9 cellular contexts compared by ENCODE assay signal in the genomic region with DNA sequence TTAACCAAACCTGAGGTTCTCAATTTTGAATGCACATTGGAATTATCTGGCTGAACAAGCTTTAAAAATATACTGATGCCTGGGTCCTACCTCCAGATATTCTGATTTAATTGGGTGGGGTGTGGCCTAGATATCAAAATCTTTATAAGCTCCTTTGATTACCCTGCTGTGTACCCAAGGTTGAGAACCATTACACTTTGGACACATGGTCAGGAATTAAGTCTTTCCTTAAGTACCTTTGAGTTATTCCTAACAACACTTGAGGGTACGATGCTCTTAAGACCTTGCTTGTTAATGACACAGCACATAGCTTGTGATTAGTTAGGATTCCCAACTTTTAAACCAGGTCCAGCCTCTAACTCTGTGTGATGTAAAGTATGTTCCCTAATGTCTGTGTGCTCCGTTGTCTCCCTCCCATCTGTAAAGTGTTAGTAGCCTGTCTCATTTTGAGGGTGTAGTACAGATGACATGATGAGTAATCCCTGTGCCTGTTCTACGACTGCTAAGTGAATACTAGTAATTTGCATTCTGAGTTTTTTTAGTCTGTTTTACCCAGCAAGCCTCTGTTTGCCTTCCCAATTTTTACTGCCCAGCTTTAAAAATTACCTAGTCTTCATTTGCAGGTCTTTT.
DNase-seq lines count a peak whose midpoint lies in the region; ATAC-seq and TF ChIP-seq lines count a peak whose summit lies in the region.
"Had no signal": no experiment of that assay in that cellular context is flagged by ENCODE, and none has a peak within 500 bp of the region (broad histone marks: within the 10 kb centered on the region; RNA-seq: fewer than 3 reads in every experiment).

No MANE protein-coding gene starts in this region.

- CTCF ChIA-PET in CD4-positive, alpha-beta T cell (lab: Charles Lee), result interaction anchor here (1.2 kb wide), 1 partner anchor 21 kb away, joined by 4 read pairs; no protein-coding TSS in a partner anchor

- no peaks in the 10 kb centered on the region for H3K9me2 ChIP-seq in Karpas-422 (replicated peaks; ENCODE audit: insufficient read depth, low read length)

- H3K36me3 Mint-ChIP-seq in CD4-positive, alpha-beta T cell (ENCODE audit: low read depth), result peaks cover 79% of the 10 kb centered on the region

- no peak for TF ChIP-seq CTCF in left ventricle myocardium inferior (IDR thresholded peaks at IDR 0.05; ENCODE audit: borderline replicate concordance)
- TF ChIP-seq CTCF in fibroblast of pulmonary artery (IDR thresholded peaks at IDR 0.05; ENCODE audit: low read length, missing control alignments), result no peak
- no peak for TF ChIP-seq CTCF in CD4-positive, alpha-beta T cell (IDR thresholded peaks at IDR 0.05)

- H3K79me2 ChIP-seq in Karpas-422 (ENCODE audit: low read length), result peaks cover 55% of the 10 kb centered on the region

- no peak for DNase-seq in left ventricle myocardium inferior
- DNase-seq in Right ventricle myocardium superior, result no peak
- peak; percentile 64 for DNase-seq in Karpas-422
- peak; percentile 55 for DNase-seq in fibroblast of pulmonary artery (ENCODE audit: low read depth)
- DNase-seq in CD4-positive, alpha-beta T cell, result no peak
- no peak for DNase-seq in dermis blood vessel endothelial cell
- no peak for DNase-seq in SIG-M5 (lab: John Stamatoyannopoulos, UW)
- DNase-seq: ovary had no signal

- H3K4me1 Mint-ChIP-seq in CD4-positive, alpha-beta T cell (ENCODE audit: low read depth), result peaks cover 44% of the 10 kb centered on the region

- peak overlapping the region; percentile 16; the same call in 1 of the 2 replicates for H3K9ac ChIP-seq in Karpas-422 (ENCODE audit: low read length)

- H3K9me3 Mint-ChIP-seq in CD4-positive, alpha-beta T cell, result no peaks in the 10 kb centered on the region

- no peak for ATAC-seq in Right ventricle myocardium superior (ENCODE audit: poor library complexity)
- no peak for ATAC-seq in CD4-positive, alpha-beta T cell (ENCODE audit: poor library complexity)
- no peak for ATAC-seq in HG03135 (IDR thresholded peaks at IDR 0.05; ENCODE audit: unreplicated experiment)

- POLR2A ChIA-PET in CD4-positive, alpha-beta T cell (lab: Charles Lee), result interaction anchor here (1.1 to 1.9 kb wide), 2 partner anchors 13 to 28 kb away, joined by 4 to 5 read pairs; no protein-coding TSS in a partner anchor

- no peaks in the 10 kb centered on the region for H3K27me3 ChIP-seq in left ventricle myocardium inferior (ENCODE audit: low read depth)
- H3K27me3 ChIP-seq in Karpas-422 (ENCODE audit: low read length), result no peaks in the 10 kb centered on the region
- H3K27me3 ChIP-seq in CD4-positive, alpha-beta T cell (ENCODE audit: control insufficient read depth, insufficient read depth, low read length), result no peaks in the 10 kb centered on the region
- H3K27me3 ChIP-seq: ovary had no signal

- H2AFZ ChIP-seq in Karpas-422 (ENCODE audit: low read length), result no peak overlapping the region

- intact Hi-C loops in left ventricle myocardium inferior (cut with micrococcal nuclease), result no loop called here
- intact Hi-C loops in Right ventricle myocardium superior (cut with DNase I), result no loop called here
- intact Hi-C loops in CD4-positive, alpha-beta T cell (cut with DNase I, micrococcal nuclease), result no loop called here

- peaks cover 91% of the 10 kb centered on the region for H3K4me1 ChIP-seq in left ventricle myocardium inferior
- H3K4me1 ChIP-seq in Karpas-422 (ENCODE audit: low read length), result peaks cover 28% of the 10 kb centered on the region

- peaks cover 13% of the 10 kb centered on the region for H3K36me3 ChIP-seq in left ventricle myocardium inferior
- peaks cover 7% of the 10 kb centered on the region; the same call in 1 of the 2 replicates for H3K36me3 ChIP-seq in Karpas-422 (ENCODE audit: insufficient read depth, low read length)
- H3K36me3 ChIP-seq: ovary had no signal

- H3K27ac ChIP-seq in left ventricle myocardium inferior (replicated peaks) (peak overlapping the region; percentile 13), Karpas-422 (ENCODE audit: low read length) (peak overlapping the region; percentile 52)
- no peak overlapping the region for H3K27ac ChIP-seq in CD4-positive, alpha-beta T cell (ENCODE audit: low read depth, low read length)
- H3K27ac ChIP-seq: ovary had no signal

- H3K27me3 Mint-ChIP-seq in CD4-positive, alpha-beta T cell, result no peaks in the 10 kb centered on the region

- no peak overlapping the region for H3K4me3 ChIP-seq in left ventricle myocardium inferior
- H3K4me3 ChIP-seq in Karpas-422 (ENCODE audit: low read length), result 0 out of 2 replicates have a peak overlapping the region, but pooled peaks have one; percentile 24
- H3K4me3 ChIP-seq in fibroblast of pulmonary artery (replicated peaks; ENCODE audit: low read depth, low read length), result no peak overlapping the region
- H3K4me3 ChIP-seq: ovary had no signal

- H4K20me1 ChIP-seq in Karpas-422 (ENCODE audit: insufficient read depth, low read depth, low read length), result no peaks in the 10 kb centered on the region

- peak overlapping the region; percentile 47 for H3K4me2 ChIP-seq in Karpas-422 (ENCODE audit: low read depth, low read length, poor library complexity, severe bottlenecking)

- H3K9me3 ChIP-seq in left ventricle myocardium inferior (replicated peaks) (no peaks in the 10 kb centered on the region), Karpas-422 (ENCODE audit: low read length) (no peaks in the 10 kb centered on the region)
- H3K9me3 ChIP-seq in CD4-positive, alpha-beta T cell (ENCODE audit: control insufficient read depth, low read length), result no peaks in the 10 kb centered on the region
- H3K9me3 ChIP-seq: ovary had no signal

- H3K4me3 Mint-ChIP-seq in CD4-positive, alpha-beta T cell, result no peak overlapping the region

- H3K27ac Mint-ChIP-seq in CD4-positive, alpha-beta T cell, result no peak overlapping the region

Comparison
In these comparisons a context has a peak if more than half of its experiments do, and no peak if none do; other contexts are left out.
1. DNase-seq: peak in Karpas-422 (single experiment) and fibroblast of pulmonary artery (single experiment); none in left ventricle myocardium inferior (single experiment), Right ventricle myocardium superior (single experiment), CD4-positive, alpha-beta T cell (0 of 10), dermis blood vessel endothelial cell (single experiment) and SIG-M5 (single experiment).